In genomic region chr14:95533391-95533821, GRCh38 we compare ENCODE assay signal across 1 cellular context.
TF ChIP-seq lines count a peak whose summit lies in the region.

No MANE protein-coding gene starts in this region.

TF ChIP-seq in GM23338, 12 proteins besides CTCF, POLR2A, EP300 and RAD21 (continued from another document):
- TF ChIP-seq, protein P1, sequence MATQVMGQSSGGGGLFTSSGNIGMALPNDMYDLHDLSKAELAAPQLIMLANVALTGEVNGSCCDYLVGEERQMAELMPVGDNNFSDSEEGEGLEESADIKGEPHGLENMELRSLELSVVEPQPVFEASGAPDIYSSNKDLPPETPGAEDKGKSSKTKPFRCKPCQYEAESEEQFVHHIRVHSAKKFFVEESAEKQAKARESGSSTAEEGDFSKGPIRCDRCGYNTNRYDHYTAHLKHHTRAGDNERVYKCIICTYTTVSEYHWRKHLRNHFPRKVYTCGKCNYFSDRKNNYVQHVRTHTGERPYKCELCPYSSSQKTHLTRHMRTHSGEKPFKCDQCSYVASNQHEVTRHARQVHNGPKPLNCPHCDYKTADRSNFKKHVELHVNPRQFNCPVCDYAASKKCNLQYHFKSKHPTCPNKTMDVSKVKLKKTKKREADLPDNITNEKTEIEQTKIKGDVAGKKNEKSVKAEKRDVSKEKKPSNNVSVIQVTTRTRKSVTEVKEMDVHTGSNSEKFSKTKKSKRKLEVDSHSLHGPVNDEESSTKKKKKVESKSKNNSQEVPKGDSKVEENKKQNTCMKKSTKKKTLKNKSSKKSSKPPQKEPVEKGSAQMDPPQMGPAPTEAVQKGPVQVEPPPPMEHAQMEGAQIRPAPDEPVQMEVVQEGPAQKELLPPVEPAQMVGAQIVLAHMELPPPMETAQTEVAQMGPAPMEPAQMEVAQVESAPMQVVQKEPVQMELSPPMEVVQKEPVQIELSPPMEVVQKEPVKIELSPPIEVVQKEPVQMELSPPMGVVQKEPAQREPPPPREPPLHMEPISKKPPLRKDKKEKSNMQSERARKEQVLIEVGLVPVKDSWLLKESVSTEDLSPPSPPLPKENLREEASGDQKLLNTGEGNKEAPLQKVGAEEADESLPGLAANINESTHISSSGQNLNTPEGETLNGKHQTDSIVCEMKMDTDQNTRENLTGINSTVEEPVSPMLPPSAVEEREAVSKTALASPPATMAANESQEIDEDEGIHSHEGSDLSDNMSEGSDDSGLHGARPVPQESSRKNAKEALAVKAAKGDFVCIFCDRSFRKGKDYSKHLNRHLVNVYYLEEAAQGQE (IDR thresholded peaks at IDR 0.05; ENCODE audit: unreplicated experiment): no peak
- TF ChIP-seq ZNF114 (CRISPR knock-in tag; IDR thresholded peaks at IDR 0.05) (no peak), STAT1 (IDR thresholded peaks at IDR 0.05; ENCODE audit: unreplicated experiment) (no peak), EZH2phosphoT487 (IDR thresholded peaks at IDR 0.05; ENCODE audit: unreplicated experiment) (no peak), ETS1 (IDR thresholded peaks at IDR 0.05) (no peak), CREB1 (CRISPR knock-in tag; IDR thresholded peaks at IDR 0.05; ENCODE audit: low read depth) (no peak)
TF ChIP-seq in GM23338: peak in this region for 0.
